12 cellular contexts compared by ENCODE assay signal in genomic region chr15:65182538-65182937, GRCh38. TPM values are rescaled to one million over a fixed set of nuclear protein-coding genes. Genes with fewer than 3 reads are reported as not detected.
DNase-seq lines count a peak whose midpoint lies in the region; TF ChIP-seq lines count a peak whose summit lies in the region.
"Had no signal": no experiment of that assay in that cellular context is flagged by ENCODE, and none has a peak within 500 bp of the region (broad histone marks: within the 10 kb centered on the region; RNA-seq: fewer than 3 reads in every experiment).

No MANE protein-coding gene starts in this region.

- H3K4me1 Mint-ChIP-seq in brain (peaks cover 46% of the 10 kb centered on the region), osteocyte (ENCODE audit: unreplicated experiment) (peaks cover 31% of the 10 kb centered on the region)

- no peak for TF ChIP-seq CTCF in GM12865 (IDR thresholded peaks at IDR 0.05; ENCODE audit: insufficient read depth, low read depth, low read length, missing control alignments)
- TF ChIP-seq CTCF in Loucy (conservative IDR thresholded peaks at IDR 0.05; ENCODE audit: low read length), result no peak
- TF ChIP-seq CTCF in brain (conservative IDR thresholded peaks at IDR 0.05), result no peak
- no peak for TF ChIP-seq CTCF in osteocyte (IDR thresholded peaks at IDR 0.05)

- H3K9ac ChIP-seq in Loucy (ENCODE audit: low read depth, low read length, poor library complexity, severe bottlenecking), result peak overlapping the region; percentile 99

- intact Hi-C loops in head of caudate nucleus (cut with DNase I), result loop anchor here (10.0 kb wide), 1 partner anchor 48 kb away; the partner anchor contains the start of gene PDCD7

- no peak overlapping the region for H2AFZ ChIP-seq in Loucy (ENCODE audit: low read length)

- H3K9me2 ChIP-seq in Loucy (replicated peaks; ENCODE audit: low read depth, low read length), result no peaks in the 10 kb centered on the region

- H3K27me3 ChIP-seq in Loucy (ENCODE audit: insufficient read depth, low read length, poor library complexity, severe bottlenecking), result peaks cover 8% of the 10 kb centered on the region

- H3K36me3 Mint-ChIP-seq in brain, result peaks cover 32% of the 10 kb centered on the region
- H3K36me3 Mint-ChIP-seq in osteocyte (ENCODE audit: unreplicated experiment), result peaks cover 8% of the 10 kb centered on the region

- H3K4me3 ChIP-seq in GM12865 (ENCODE audit: low read depth, low read length) (peak overlapping the region; percentile 91), Loucy (ENCODE audit: low read length, poor library complexity, severe bottlenecking) (peak overlapping the region; percentile 91)

- peaks cover 17% of the 10 kb centered on the region; the same call in 1 of the 2 replicates for H3K36me3 ChIP-seq in Loucy (ENCODE audit: insufficient read depth, low read length)

- H3K27ac Mint-ChIP-seq in brain (peak overlapping the region in 4 of 5 experiments; percentile 19 to 99 (median 78)), osteocyte (ENCODE audit: unreplicated experiment) (peak overlapping the region; percentile 98)

- peaks cover 33% of the 10 kb centered on the region for H3K4me1 ChIP-seq in Loucy (ENCODE audit: insufficient read depth, low read length, poor library complexity, severe bottlenecking)

- peak overlapping the region; percentile 87 for H3K4me2 ChIP-seq in Loucy (ENCODE audit: low read depth, low read length, poor library complexity, severe bottlenecking)

- H3K9me3 Mint-ChIP-seq in brain, result no peaks in the 10 kb centered on the region
- no peaks in the 10 kb centered on the region for H3K9me3 Mint-ChIP-seq in osteocyte (ENCODE audit: unreplicated experiment)

- peaks cover 45% of the 10 kb centered on the region for H4K20me1 ChIP-seq in Loucy (ENCODE audit: insufficient read depth, low read length, poor library complexity, severe bottlenecking)

- no peaks in the 10 kb centered on the region for H3F3A ChIP-seq in Loucy (ENCODE audit: low read depth)

- peaks cover 64% of the 10 kb centered on the region for H3K79me2 ChIP-seq in Loucy (ENCODE audit: insufficient read depth, low read length)

- no peaks in the 10 kb centered on the region for H3K27me3 Mint-ChIP-seq in brain
- no peaks in the 10 kb centered on the region for H3K27me3 Mint-ChIP-seq in osteocyte (ENCODE audit: unreplicated experiment)

- peak overlapping the region; percentile 96 to 100 (median 99) for H3K4me3 Mint-ChIP-seq in brain
- H3K4me3 Mint-ChIP-seq in osteocyte (ENCODE audit: unreplicated experiment), result peak overlapping the region; percentile 97

- H3K9me3 ChIP-seq in Loucy (ENCODE audit: insufficient read depth, low read depth, low read length), result no peaks in the 10 kb centered on the region

- DNase-seq in GM12865 (ENCODE audit: low read depth) (peak; percentile 41), osteocyte (ENCODE audit: extremely low spot score, unreplicated experiment) (no peak), KG1 (lab: John Stamatoyannopoulos, UW) (no peak), head of caudate nucleus (no peak), NCI-H2107 (lab: John Stamatoyannopoulos, UW) (no peak), NCI-H1417 (lab: John Stamatoyannopoulos, UW) (no peak)
- DNase-seq: left ventricle myocardium superior, NCI-H2029, RPMI8226 had no signal

RNA-seq across cellular contexts. Expression of gene CLPX, which starts 2.6 kb away (rescaled TPM):
- polyA plus RNA-seq in brain (ENCODE audit: insufficient read depth, low read depth, low replicate concordance), result 13.0 TPM
- 62.8 and 64.0 TPM in 2 replicates for total RNA-seq in osteocyte

RNA-seq across cellular contexts. Expression of gene CILP, which starts 28.7 kb away (rescaled TPM):
- not detected for polyA plus RNA-seq in brain (ENCODE audit: insufficient read depth, low read depth, low replicate concordance)
- total RNA-seq in osteocyte, result 0.19 TPM in 1 of 2 replicates, not detected in the other
- total RNA-seq: Daoy had no signal

RNA-seq across cellular contexts. Expression of gene PDCD7, which starts 48.9 kb away (rescaled TPM):
- 12.8 TPM for polyA plus RNA-seq in brain (ENCODE audit: insufficient read depth, low read depth, low replicate concordance)
- total RNA-seq in osteocyte, result 22.3 and 27.1 TPM in 2 replicates
